In genomic region chr6:33860706-33861474, GRCh38 we compare ENCODE assay signal across 11 cellular contexts. TPM values are rescaled to one million over a fixed set of nuclear protein-coding genes. Genes with fewer than 3 reads are reported as not detected.
DNase-seq lines count a peak whose midpoint lies in the region; ATAC-seq and TF ChIP-seq lines count a peak whose summit lies in the region.
"Had no signal": no experiment of that assay in that cellular context is flagged by ENCODE, and none has a peak within 500 bp of the region (broad histone marks: within the 10 kb centered on the region; RNA-seq: fewer than 3 reads in every experiment).

No MANE protein-coding gene starts in this region.

- H3K9me2 ChIP-seq in GM23248 (ENCODE audit: insufficient read depth) = no peaks in the 10 kb centered on the region

- WGBS in GM23248 (ENCODE audit: low coverage in 1 of 2, low lambda C conversion rate in 2 of 2, missing lambda C conversion rate in 2 of 2), 2 experiments = 33% methylated on average over 7 of the region's 7 CpGs

- H3K9me3 ChIP-seq in GM23248 (ENCODE audit: low read depth) (no peaks in the 10 kb centered on the region), SJCRH30 (replicated peaks) (no peaks in the 10 kb centered on the region)

- H3K4me1 ChIP-seq in GM23248 (ENCODE audit: insufficient read depth) (no peaks in the 10 kb centered on the region; the same call in 1 of the 2 replicates), SJCRH30 (peaks cover 3% of the 10 kb centered on the region; the same call in 1 of the 2 replicates)

- TF ChIP-seq CTCF in AG10803 (conservative IDR thresholded peaks at IDR 0.05; ENCODE audit: low read length) (no peak), GM13976 (IDR thresholded peaks at IDR 0.05; ENCODE audit: borderline replicate concordance, control extremely low read depth, extremely low read depth, insufficient read depth, missing control alignments) (no peak)

- intact Hi-C loops in sciatic nerve (cut with DNase I) = no loop called here

- peak; percentile 63 for DNase-seq in AG10803 (ENCODE audit: low read depth)
- DNase-seq in GM23248 = peak; percentile 75
- DNase-seq in SJCRH30 = peak; percentile 35 to 51
- DNase-seq in epithelial cell of prostate (ENCODE audit: low read depth, low spot score) = peak; percentile 18
- DNase-seq in GM13976 (ENCODE audit: low spot score) = no peak
- no peak for DNase-seq in SHP77 (lab: John Stamatoyannopoulos, UW)
- no peak for DNase-seq in NCI-H526 treated with DMSO at 0.1 percent for 48 hours (lab: John Stamatoyannopoulos, UW)
- no peak for DNase-seq in sciatic nerve (ENCODE audit: low spot score)
- DNase-seq: NCI-H774; stimulated activated CD4-positive, alpha-beta T cell treated with anti-CD3 and anti-CD28 coated beads, Interleukin-12 subunit alpha, Interleukin-12 subunit beta, amount 100 ng/mL, for 4 hours had no signal

- H3K36me3 ChIP-seq in GM23248 (ENCODE audit: low read depth) (no peaks in the 10 kb centered on the region), SJCRH30 (no peaks in the 10 kb centered on the region)

- H3F3A ChIP-seq in GM23248 (ENCODE audit: insufficient read depth) = no peaks in the 10 kb centered on the region; the same call in 1 of the 2 replicates

- H3K9ac ChIP-seq in GM23248 = no peak overlapping the region

- ATAC-seq in sciatic nerve = no peak

- no peaks in the 10 kb centered on the region for H3K79me2 ChIP-seq in GM23248 (ENCODE audit: insufficient read depth)
- H3K79me2 ChIP-seq: hepatocyte had no signal

- in situ Hi-C loops in GM23248 (cut with MboI) = no loop called here
- in situ Hi-C loops in GM13976 (cut with MboI; ENCODE audit: low sequenced_read_pairs, unreplicated experiment) = no loop called here

- H2AFZ ChIP-seq in GM23248 = no peak overlapping the region
- H2AFZ ChIP-seq: hepatocyte had no signal

- H3K27ac ChIP-seq in GM23248 = no peak overlapping the region
- H3K27ac ChIP-seq in SJCRH30 = no peak overlapping the region
- H3K27ac ChIP-seq in epithelial cell of prostate = no peak overlapping the region
- H3K27ac ChIP-seq: hepatocyte had no signal

- H3K4me3 ChIP-seq in AG10803 (ENCODE audit: low read length) = no peak overlapping the region
- H3K4me3 ChIP-seq in GM23248 = no peak overlapping the region
- no peak overlapping the region for H3K4me3 ChIP-seq in SJCRH30
- H3K4me3 ChIP-seq: hepatocyte had no signal

- H3K27me3 ChIP-seq in GM23248 (replicated peaks; ENCODE audit: insufficient read depth) (no peaks in the 10 kb centered on the region), SJCRH30 (peaks cover 5% of the 10 kb centered on the region; the same call in 1 of the 2 replicates)

- H3K4me2 ChIP-seq in GM23248 (ENCODE audit: unreplicated experiment) = no peak overlapping the region
- H3K4me2 ChIP-seq: hepatocyte had no signal

- no peaks in the 10 kb centered on the region for H4K20me1 ChIP-seq in GM23248 (ENCODE audit: insufficient read depth)

RNA-seq across cellular contexts. Expression of gene MLN, which starts 57.1 kb away (rescaled TPM):
- not detected in 2 replicates for total RNA-seq in GM23248 (2014; rRNA removed; shearing (Covaris generic))
- not detected in 2 replicates for polyA plus RNA-seq in GM23248 (2016; fragmentation: Nextera tagmentation; extraction: Ambion mirVana)
- not detected in 2 replicates for total RNA-seq in SJCRH30 (2014; rRNA removed; shearing (Covaris generic))
- total RNA-seq in sciatic nerve = not detected

Comparison
In these comparisons a context has a peak if more than half of its experiments do, and no peak if none do; other contexts are left out.
1. DNase-seq: peak in AG10803 (single experiment), GM23248 (single experiment), SJCRH30 (2 of 2) and epithelial cell of prostate (single experiment); none in GM13976 (single experiment), SHP77 (0 of 2), NCI-H526 treated with DMSO at 0.1 percent for 48 hours (single experiment) and sciatic nerve (single experiment).